ENCODE assay signal across 12 cellular contexts in the genomic region with DNA sequence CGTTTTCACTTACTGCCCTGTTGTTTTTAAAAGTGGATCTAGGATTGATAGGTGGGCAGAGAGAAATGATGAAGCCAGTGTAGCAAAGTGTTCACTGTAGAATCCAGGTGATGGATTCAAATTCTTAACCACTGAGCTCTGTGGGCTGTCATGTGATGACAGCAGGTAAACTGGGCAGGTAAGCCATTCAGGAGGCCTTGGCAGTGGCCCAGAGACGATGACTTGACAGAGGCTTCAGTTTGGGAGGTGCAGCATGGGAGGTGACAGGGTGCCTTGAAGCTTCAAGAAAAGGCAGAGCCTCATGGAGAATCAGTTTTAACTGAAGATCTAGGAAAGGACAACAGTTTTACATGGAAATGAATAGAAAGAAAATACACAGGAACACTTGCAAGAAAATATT. TPM values are rescaled to one million over a fixed set of nuclear protein-coding genes. Genes with fewer than 3 reads are reported as not detected.
A peak's percentile ranks its signal among the peaks of the same experiment; 100 is the strongest.
DNase-seq lines count a peak whose midpoint lies in the region; ATAC-seq, FAIRE-seq and TF ChIP-seq lines count a peak whose summit lies in the region.
"Had no signal": no experiment of that assay in that cellular context is flagged by ENCODE, and none has a peak within 500 bp of the region (broad histone marks: within the 10 kb centered on the region; RNA-seq: fewer than 3 reads in every experiment).

No MANE protein-coding gene starts in this region.

- intact Hi-C loops in left ventricle myocardium inferior (cut with micrococcal nuclease) (no loop called here), thyroid gland (cut with DNase I) (no loop called here)

- no peaks in the 10 kb centered on the region for H3K36me3 Mint-ChIP-seq in T-helper 17 cell (ENCODE audit: low read depth)

- peaks cover 40% of the 10 kb centered on the region for H3K4me1 Mint-ChIP-seq in T-helper 17 cell

- no peak for FAIRE-seq in small intestine (lab: Jason Lieb, UNC)

- no peak for TF ChIP-seq CTCF in left ventricle myocardium inferior (IDR thresholded peaks at IDR 0.05; ENCODE audit: borderline replicate concordance)
- no peak for TF ChIP-seq CTCF in right atrium auricular region (IDR thresholded peaks at IDR 0.05)
- TF ChIP-seq CTCF in thyroid gland (IDR thresholded peaks at IDR 0.05) = no peak

- H3K27ac Mint-ChIP-seq in T-helper 17 cell = peak overlapping the region; percentile 91

- no peak overlapping the region for H3K27ac ChIP-seq in left ventricle myocardium inferior (replicated peaks)
- no peak overlapping the region for H3K27ac ChIP-seq in right atrium auricular region
- H3K27ac ChIP-seq in esophagus (ENCODE audit: low read depth in 2 of 2, low read length in 1 of 2) = peak overlapping the region; percentile 77 to 91
- H3K27ac ChIP-seq in thyroid gland = peak overlapping the region; percentile 28 to 85 (median 83)
- H3K27ac ChIP-seq in small intestine (ENCODE audit: low read depth in 1 of 2, low read length in 1 of 2) = no peak overlapping the region
- H3K27ac ChIP-seq: coronary artery, tibial nerve had no signal

- H3K36me3 ChIP-seq in left ventricle myocardium inferior (peaks cover 14% of the 10 kb centered on the region), right atrium auricular region (no peaks in the 10 kb centered on the region), esophagus (ENCODE audit: control insufficient read depth in 2 of 2, insufficient read depth in 2 of 2, low read length in 1 of 2) (peaks cover 0 to 9% of the 10 kb centered on the region in 2 donors), thyroid gland (no peaks in the 10 kb centered on the region), small intestine (ENCODE audit: control insufficient read depth in 2 of 2, insufficient read depth in 2 of 2, low read length in 2 of 2) (peaks cover 2 to 5% of the 10 kb centered on the region in 2 donors)

- no peaks in the 10 kb centered on the region for H3K27me3 Mint-ChIP-seq in T-helper 17 cell

- H3K4me1 ChIP-seq in left ventricle myocardium inferior = peaks cover 58% of the 10 kb centered on the region
- peaks cover 0 to 29% of the 10 kb centered on the region in 2 donors for H3K4me1 ChIP-seq in right atrium auricular region
- H3K4me1 ChIP-seq in esophagus (ENCODE audit: control insufficient read depth in 2 of 2, insufficient read depth in 2 of 2, low read length in 1 of 2) = peaks cover 0 to 6% of the 10 kb centered on the region in 2 donors
- H3K4me1 ChIP-seq in thyroid gland = peaks cover 26 to 43% of the 10 kb centered on the region in 2 donors
- peaks cover 0 to 9% of the 10 kb centered on the region in 2 donors for H3K4me1 ChIP-seq in small intestine (ENCODE audit: control insufficient read depth in 2 of 2, insufficient read depth in 1 of 2, low read depth in 1 of 2, low read length in 1 of 2)

- no peak for DNase-seq in left ventricle myocardium inferior
- DNase-seq in right atrium auricular region (ENCODE audit: low spot score) = no peak
- DNase-seq in T-helper 17 cell = no peak
- DNase-seq in thyroid gland = peak; percentile 80 to 84
- DNase-seq in small intestine = no peak
- DNase-seq in middle frontal gyrus (ENCODE audit: extremely low spot score, low spot score) = no peak
- DNase-seq: COR-L47, NCI-H1436 treated with DMSO at 0.1 percent for 48 hours had no signal

- H3K4me3 Mint-ChIP-seq in T-helper 17 cell = peak overlapping the region; percentile 92

- H3K4me3 ChIP-seq in left ventricle myocardium inferior = peak overlapping the region; percentile 85
- no peak overlapping the region for H3K4me3 ChIP-seq in right atrium auricular region
- peak overlapping the region; percentile 8 to 91 for H3K4me3 ChIP-seq in esophagus (ENCODE audit: low read depth in 1 of 2, low read length in 2 of 2)
- H3K4me3 ChIP-seq in thyroid gland (replicated peaks in 1 of 3) = no peak overlapping the region
- H3K4me3 ChIP-seq in small intestine (ENCODE audit: low read depth in 1 of 2, low read length in 2 of 2) = no peak overlapping the region

- H3K27me3 ChIP-seq in left ventricle myocardium inferior (ENCODE audit: low read depth) (no peaks in the 10 kb centered on the region), right atrium auricular region (no peaks in the 10 kb centered on the region), esophagus (ENCODE audit: control insufficient read depth in 1 of 2, insufficient read depth in 2 of 2, low read length in 2 of 2) (no peaks in the 10 kb centered on the region), thyroid gland (no peaks in the 10 kb centered on the region), small intestine (ENCODE audit: control insufficient read depth in 2 of 2, insufficient read depth in 2 of 2, low read length in 2 of 2) (no peaks in the 10 kb centered on the region)
- H3K27me3 ChIP-seq: tibial nerve had no signal

- 62% methylated on average over 2 of the region's 2 CpGs for WGBS in esophagus, 2 donors
- whole genome bisulfite sequencing in thyroid gland, 2 donors = 25 to 29% methylated on average over 2 of the region's 2 CpGs
- WGBS in small intestine, 3 donors = 37 to 66% (median 55%) methylated on average over 2 of the region's 2 CpGs

- TF ChIP-seq POLR2A in thyroid gland (IDR thresholded peaks at IDR 0.05) = peak in 1 of 2 donors; percentile 10

- H3K9me3 ChIP-seq in left ventricle myocardium inferior (replicated peaks) (no peaks in the 10 kb centered on the region), right atrium auricular region (no peaks in the 10 kb centered on the region), T-helper 17 cell (ENCODE audit: control insufficient read depth, low read length, poor library complexity, severe bottlenecking) (no peaks in the 10 kb centered on the region), esophagus (ENCODE audit: control insufficient read depth in 2 of 2, insufficient read depth in 1 of 2, low read depth in 1 of 2, low read length in 1 of 2) (no peaks in the 10 kb centered on the region), thyroid gland (no peaks in the 10 kb centered on the region), small intestine (ENCODE audit: control insufficient read depth, low read depth) (no peaks in the 10 kb centered on the region)
- H3K9me3 ChIP-seq: tibial nerve had no signal

- no peak for ATAC-seq in T-helper 17 cell
- no peak for ATAC-seq in GM21717 (IDR thresholded peaks at IDR 0.05; ENCODE audit: unreplicated experiment)

RNA-seq across cellular contexts. Expression of a gene that starts 2.0 kb away (rescaled TPM):
- total RNA-seq in left ventricle myocardium inferior (67.5 TPM), right atrium auricular region (10 to 100 TPM; 32.2 to 33.8 TPM), T-helper 17 cell (10 to 100 TPM; 22.4 to 25.3 TPM), thyroid gland (10 to 100 TPM; 53.3 to 65.7 (median 64.0) TPM)
- polyA plus RNA-seq in esophagus (100 to 1,000 TPM; 186 to 388 TPM), small intestine (10 to 100 TPM; 46.3 to 63.6 (median 55.4) TPM)

RNA-seq across cellular contexts. Expression of a gene that starts 33.1 kb away (rescaled TPM):
- total RNA-seq in left ventricle myocardium inferior = 18.0 TPM
- total RNA-seq in right atrium auricular region = 10 to 100 TPM; 12.5 to 14.9 TPM
- total RNA-seq in T-helper 17 cell = 10 to 100 TPM; 21.6 to 22.8 TPM
- 10 to 100 TPM; 13.0 to 21.2 TPM for polyA plus RNA-seq in esophagus
- total RNA-seq in thyroid gland = 10 to 100 TPM; 23.6 to 35.2 (median 27.2) TPM
- polyA plus RNA-seq in small intestine = 10 to 100 TPM; 11.9 to 17.0 (median 12.9) TPM

RNA-seq across cellular contexts. Expression of a gene that starts 33.2 kb away (rescaled TPM):
- total RNA-seq in left ventricle myocardium inferior (54.8 TPM), right atrium auricular region (1 to 10 TPM; 1.0 to 1.9 TPM), T-helper 17 cell (not detected), thyroid gland (1 to 10 TPM in 2 of 4 donors, under 1 TPM in 2; 0.34 to 1.6 (median 1.1) TPM)
- polyA plus RNA-seq in esophagus (not detected), small intestine (under 1 TPM in 1 of 3 donors, not detected in 2; 0.18 TPM)

Comparison
In these comparisons a context has a peak if more than half of its experiments do, and no peak if none do; other contexts are left out.
1. H3K4me3 ChIP-seq: peak in left ventricle myocardium inferior (single experiment) and esophagus (2 of 2); none in right atrium auricular region (0 of 2), thyroid gland (0 of 3) and small intestine (0 of 2).
2. RNA of a gene that starts 33.2 kb away (total RNA-seq): 54.8 TPM in left ventricle myocardium inferior (single experiment); 1.0 to 1.9 TPM in right atrium auricular region, 0.34 to 1.6 TPM in thyroid gland and not detected in T-helper 17 cell; every median in the first group is over 10 times any median in the second.
3. DNase-seq: peak in thyroid gland (2 of 2); none in left ventricle myocardium inferior (single experiment), right atrium auricular region (single experiment), T-helper 17 cell (0 of 3), small intestine (single experiment) and middle frontal gyrus (single experiment).
4. H3K27ac ChIP-seq: peak in esophagus (2 of 2) and thyroid gland (3 of 3); none in left ventricle myocardium inferior (single experiment), right atrium auricular region (0 of 2) and small intestine (0 of 2).